7 cellular contexts compared by ENCODE assay signal in genomic region chr3:170180107-170180951, GRCh38. TPM values are rescaled to one million over a fixed set of nuclear protein-coding genes. Genes with fewer than 3 reads are reported as not detected.
A peak's percentile ranks its signal among the peaks of the same experiment; 100 is the strongest.
DNase-seq lines count a peak whose midpoint lies in the region; ATAC-seq, FAIRE-seq and TF ChIP-seq lines count a peak whose summit lies in the region.

No MANE protein-coding gene starts in this region.

- peak; percentile 77 for FAIRE-seq in GM12892 (lab: Jason Lieb, UNC)

- no peaks in the 10 kb centered on the region for H3K27me3 ChIP-seq in sigmoid colon

- peaks cover 31% of the 10 kb centered on the region for H3K4me1 Mint-ChIP-seq in activated naive CD4-positive, alpha-beta T cell treated with anti-CD3 and anti-CD28 coated beads, Interleukin-2, amount 50 U/mL, for 24 hours

- in situ Hi-C loops in KBM-7 (cut with MboI; ENCODE audit: low pct_unique_long_range_greater_than_20kb, low sequenced_read_pairs) = no loop called here

- H3K4me3 ChIP-seq in sigmoid colon = peak overlapping the region; percentile 67 to 99 (median 80)

- H3K36me3 ChIP-seq in sigmoid colon = peaks cover 0 to 34% (median 16%) of the 10 kb centered on the region in 4 donors

- TF ChIP-seq CTCF in sigmoid colon (IDR thresholded peaks at IDR 0.05) = no peak

- peaks cover 15% of the 10 kb centered on the region for H3K36me3 Mint-ChIP-seq in activated naive CD4-positive, alpha-beta T cell treated with anti-CD3 and anti-CD28 coated beads, Interleukin-2, amount 50 U/mL, for 24 hours

- peak overlapping the region; percentile 90 to 100 (median 95) for H3K27ac ChIP-seq in sigmoid colon

- TF ChIP-seq POLR2A in GM12892 (IDR thresholded peaks at IDR 0.05; ENCODE audit: low read depth, low read length) (no peak), sigmoid colon (IDR thresholded peaks at IDR 0.05) (no peak)

- H3K27ac Mint-ChIP-seq in activated naive CD4-positive, alpha-beta T cell treated with anti-CD3 and anti-CD28 coated beads, Interleukin-2, amount 50 U/mL, for 24 hours = peak overlapping the region; percentile 98

- H3K9me3 Mint-ChIP-seq in activated naive CD4-positive, alpha-beta T cell treated with anti-CD3 and anti-CD28 coated beads, Interleukin-2, amount 50 U/mL, for 24 hours = no peaks in the 10 kb centered on the region

- ATAC-seq in GM21723 (IDR thresholded peaks at IDR 0.05; ENCODE audit: unreplicated experiment) = peak; percentile 37
- ATAC-seq in left ventricle myocardium superior = peak; percentile 33

- intact Hi-C loops in left ventricle myocardium superior (cut with micrococcal nuclease) = no loop called here
- intact Hi-C loops in sigmoid colon (cut with DNase I) = loop anchor here (2.0 kb wide), 2 partner anchors 42 to 176 kb away; partner anchors contain the start of genes PRKCI and SKIL

- H3K9me3 ChIP-seq in sigmoid colon = no peaks in the 10 kb centered on the region

- 3 to 11% methylated on average over 16 of the region's 16 CpGs for WGBS in sigmoid colon, 2 donors

- H3K4me1 ChIP-seq in sigmoid colon = peaks cover 0 to 27% (median 19%) of the 10 kb centered on the region in 4 donors

- DNase-seq in GM12892 (ENCODE audit: insufficient read length) (no peak), KBM-7 (peak; percentile 26), left ventricle myocardium superior (no peak), sigmoid colon (no peak), NCI-H526 treated with DMSO at 0.1 percent for 48 hours (lab: John Stamatoyannopoulos, UW) (no peak)

- no peak for TF ChIP-seq EP300 in sigmoid colon (IDR thresholded peaks at IDR 0.05)

- H3K4me3 Mint-ChIP-seq in activated naive CD4-positive, alpha-beta T cell treated with anti-CD3 and anti-CD28 coated beads, Interleukin-2, amount 50 U/mL, for 24 hours = peak overlapping the region; percentile 97

- no peaks in the 10 kb centered on the region for H3K27me3 Mint-ChIP-seq in activated naive CD4-positive, alpha-beta T cell treated with anti-CD3 and anti-CD28 coated beads, Interleukin-2, amount 50 U/mL, for 24 hours

RNA-seq across cellular contexts. Expression of gene PHC3, which starts 1.2 kb away (rescaled TPM):
- polyA plus RNA-seq in GM12892 (2012; ENCODE audit: missing spikeins) = 24.1 TPM
- total RNA-seq in left ventricle myocardium superior = 48.8 TPM
- 10 to 100 TPM; 56.4 to 85.9 (median 70.3) TPM for total RNA-seq in sigmoid colon
- 10 to 100 TPM in 1 of 3 donors, 1 to 10 TPM in 2; 3.0 to 12.6 (median 4.6) TPM for polyA plus RNA-seq in sigmoid colon

RNA-seq across cellular contexts. Expression of gene PRKCI, which starts 41.9 kb away (rescaled TPM):
- 4.5 TPM for polyA plus RNA-seq in GM12892 (2012; ENCODE audit: missing spikeins)
- total RNA-seq in left ventricle myocardium superior (15.8 TPM), sigmoid colon (10 to 100 TPM; 23.9 to 33.2 (median 28.1) TPM)
- polyA plus RNA-seq in sigmoid colon = 10 to 100 TPM; 11.8 to 23.4 (median 22.2) TPM
